Comparison of ENCODE assay signal across 16 cellular contexts in genomic region chr6:56490994-56491393, GRCh38.
DNase-seq lines count a peak whose midpoint lies in the region; ATAC-seq, FAIRE-seq and TF ChIP-seq lines count a peak whose summit lies in the region.
"Had no signal": no experiment of that assay in that cellular context is flagged by ENCODE, and none has a peak within 500 bp of the region (broad histone marks: within the 10 kb centered on the region; RNA-seq: fewer than 3 reads in every experiment).

No MANE protein-coding gene starts in this region.

- FAIRE-seq in GM12891 (lab: Jason Lieb, UNC): no peak
- FAIRE-seq: small intestine had no signal

- H3F3A ChIP-seq in SK-N-SH (replicated peaks; ENCODE audit: insufficient read depth): peaks cover 26% of the 10 kb centered on the region

- H2AFZ ChIP-seq in SK-N-SH (ENCODE audit: low read depth): no peak overlapping the region
- H2AFZ ChIP-seq: neural progenitor cell had no signal

- in situ Hi-C loops in brain microvascular endothelial cell (cut with HindIII; ENCODE audit: low pct_ligation_motif_present, low sequenced_read_pairs): no loop called here

- POLR2A ChIA-PET in SK-N-SH (lab: Yijun Ruan, JAX): no interaction called here

- no peaks in the 10 kb centered on the region for H3K27me3 ChIP-seq in SK-N-SH (ENCODE audit: insufficient read depth)
- no peaks in the 10 kb centered on the region for H3K27me3 ChIP-seq in brain microvascular endothelial cell (replicated peaks)
- no peaks in the 10 kb centered on the region for H3K27me3 ChIP-seq in uterus
- H3K27me3 ChIP-seq in lower lobe of right lung (ENCODE audit: low read depth): no peaks in the 10 kb centered on the region
- H3K27me3 ChIP-seq: heart left ventricle, neural progenitor cell had no signal

- TF ChIP-seq RAD21 in SK-N-SH (IDR thresholded peaks at IDR 0.05; ENCODE audit: low read length): no peak

- intact Hi-C loops in uterus (cut with DNase I; ENCODE audit: low total_unique reads): no loop called here
- intact Hi-C loops in lower lobe of right lung (cut with DNase I): no loop called here

- no peak for TF ChIP-seq POLR2A in uterus (IDR thresholded peaks at IDR 0.05)
- TF ChIP-seq POLR2A in GM12891 (IDR thresholded peaks at IDR 0.05; ENCODE audit: low read depth, low read length): no peak

- H3K4me2 ChIP-seq in SK-N-SH: no peak overlapping the region
- H3K4me2 ChIP-seq: neural progenitor cell had no signal

- peaks cover 71 to 87% of the 10 kb centered on the region in 2 experiments for H3K36me3 ChIP-seq in SK-N-SH (replicated peaks in 1 of 2; ENCODE audit: control insufficient read depth in 1 of 2, insufficient read depth in 2 of 2, low read length in 1 of 2)
- peaks cover 18% of the 10 kb centered on the region for H3K36me3 ChIP-seq in brain microvascular endothelial cell (replicated peaks)
- H3K36me3 ChIP-seq in uterus: no peaks in the 10 kb centered on the region
- H3K36me3 ChIP-seq in lower lobe of right lung: peaks cover 77% of the 10 kb centered on the region

- ATAC-seq in SK-N-SH treated with all-trans-retinoic acid at 6 μM for 48 hours (no peak; the same call in 2 of the 3 replicates), GM19351 (IDR thresholded peaks at IDR 0.05; ENCODE audit: unreplicated experiment) (no peak), lower lobe of right lung (no peak)
- ATAC-seq: activated CD4-positive, CD25-positive, alpha-beta regulatory T cell treated with anti-CD3 and anti-CD28 coated beads, Interleukin-2, amount 50 U/mL, for 24 hours had no signal

- TF ChIP-seq CTCF in SK-N-SH (IDR thresholded peaks at IDR 0.05) (no peak), brain microvascular endothelial cell (IDR thresholded peaks at IDR 0.05; ENCODE audit: low read depth, low read length, missing control alignments) (no peak), uterus (IDR thresholded peaks at IDR 0.05) (no peak), lower lobe of right lung (IDR thresholded peaks at IDR 0.05) (no peak)

- H4K20me1 ChIP-seq in SK-N-SH (ENCODE audit: insufficient read depth): no peaks in the 10 kb centered on the region

- no peaks in the 10 kb centered on the region for H3K9me2 ChIP-seq in SK-N-SH

- no peak overlapping the region for H3K9ac ChIP-seq in SK-N-SH
- H3K9ac ChIP-seq: neural progenitor cell had no signal

- TF ChIP-seq EP300 in SK-N-SH (IDR thresholded peaks at IDR 0.05; ENCODE audit: borderline replicate concordance in 1 of 2, low read depth in 1 of 2, low read length in 1 of 2): no peak

- no peaks in the 10 kb centered on the region for H3K9me3 ChIP-seq in SK-N-SH
- H3K9me3 ChIP-seq in uterus: no peaks in the 10 kb centered on the region
- H3K9me3 ChIP-seq in lower lobe of right lung: no peaks in the 10 kb centered on the region
- H3K9me3 ChIP-seq: Caco-2, heart left ventricle had no signal

- H3K4me3 ChIP-seq in SK-N-SH (ENCODE audit: low read depth in 2 of 2, low read length in 1 of 2) (no peak overlapping the region), brain microvascular endothelial cell (ENCODE audit: low read depth, low read length) (no peak overlapping the region), uterus (no peak overlapping the region), lower lobe of right lung (no peak overlapping the region)
- H3K4me3 ChIP-seq: heart left ventricle, neural progenitor cell had no signal

- H3K79me2 ChIP-seq in SK-N-SH (ENCODE audit: insufficient read depth): no peaks in the 10 kb centered on the region; the same call in 1 of the 2 replicates

- H3K4me1 ChIP-seq in SK-N-SH (ENCODE audit: control insufficient read depth in 1 of 2, insufficient read depth in 2 of 2, low read depth in 1 of 2, low read length in 1 of 2): peaks cover 0 to 12% of the 10 kb centered on the region in 2 experiments; a peak in 2 of 4 replicates
- H3K4me1 ChIP-seq in uterus: no peaks in the 10 kb centered on the region
- H3K4me1 ChIP-seq in lower lobe of right lung: no peaks in the 10 kb centered on the region
- H3K4me1 ChIP-seq: Caco-2, neural progenitor cell had no signal

- WGBS in SK-N-SH (ENCODE audit: low lambda C conversion rate): 88% methylated on average over 2 of the region's 2 CpGs

- CTCF ChIA-PET in SK-N-SH (lab: Yijun Ruan, JAX): interaction anchor here (1.3 kb wide), 1 partner anchor 55 kb away, joined by 3 read pairs; no protein-coding TSS in a partner anchor

- DNase-seq in SK-N-SH: no peak
- peak; percentile 39 for DNase-seq in brain microvascular endothelial cell
- peak; percentile 71 for DNase-seq in glomerular visceral epithelial cell (ENCODE audit: extremely low spot score)
- DNase-seq in uterus: no peak
- DNase-seq in lower lobe of right lung: no peak
- no peak for DNase-seq in GM12891 (ENCODE audit: insufficient read length, low spot score)
- DNase-seq: Caco-2, H9, heart left ventricle, NCI-H2081 treated with DMSO at 0.1 percent for 48 hours, small intestine had no signal

- peak overlapping the region in 1 of 2 experiments; percentile 7; a peak in 1 of 4 replicates for H3K27ac ChIP-seq in SK-N-SH (ENCODE audit: low read depth in 2 of 2, low read length in 1 of 2)
- H3K27ac ChIP-seq in brain microvascular endothelial cell: peak overlapping the region; percentile 72
- peak overlapping the region; percentile 65 to 100 for H3K27ac ChIP-seq in uterus
- no peak overlapping the region for H3K27ac ChIP-seq in lower lobe of right lung
- H3K27ac ChIP-seq: 22Rv1, neural progenitor cell had no signal

TF ChIP-seq in SK-N-SH, 30 proteins besides CTCF, POLR2A, EP300 and RAD21:
- TF ChIP-seq JUND (IDR thresholded peaks at IDR 0.05) (0 out of 2 replicates have a peak, but pooled peaks have one; percentile 8), SIN3A (IDR thresholded peaks at IDR 0.05; ENCODE audit: borderline replicate concordance, low read depth, low read length) (no peak), TEAD4 (IDR thresholded peaks at IDR 0.05; ENCODE audit: borderline replicate concordance, insufficient read depth) (no peak)

TF ChIP-seq in SK-N-SH treated with all-trans-retinoic acid at 6 μM for 48 hours, 23 proteins besides CTCF, POLR2A, EP300 and RAD21 (continues in another document):
- TF ChIP-seq ESRRG (CRISPR knock-in tag; IDR thresholded peaks at IDR 0.05): no peak
- TF ChIP-seq ISL1 (CRISPR knock-in tag; IDR thresholded peaks at IDR 0.05): no peak
- no peak for TF ChIP-seq GLIS3 (CRISPR knock-in tag; IDR thresholded peaks at IDR 0.05)
- no peak for TF ChIP-seq TSHZ2 (CRISPR knock-in tag; IDR thresholded peaks at IDR 0.05)
- TF ChIP-seq TCF4 (CRISPR knock-in tag; IDR thresholded peaks at IDR 0.05; ENCODE audit: borderline replicate concordance): no peak
- no peak for TF ChIP-seq CSDC2 (CRISPR knock-in tag; IDR thresholded peaks at IDR 0.05)
- no peak for TF ChIP-seq ZNF565 (CRISPR knock-in tag; conservative IDR thresholded peaks at IDR 0.05; ENCODE audit: low read depth)

TF ChIP-seq in GM12891, 5 proteins besides CTCF, POLR2A, EP300 and RAD21:
- TF ChIP-seq SPI1 (IDR thresholded peaks at IDR 0.05; ENCODE audit: low read depth, low read length) (no peak), POLR2AphosphoS5 (IDR thresholded peaks at IDR 0.05; ENCODE audit: low read depth, low read length) (no peak), POU2F2 (IDR thresholded peaks at IDR 0.05; ENCODE audit: low read depth, low read length) (no peak), TAF1 (IDR thresholded peaks at IDR 0.05; ENCODE audit: low read depth, low read length) (no peak), PAX5 (IDR thresholded peaks at IDR 0.05; ENCODE audit: insufficient read depth, low read length, severe bottlenecking) (no peak)
TF ChIP-seq in GM12891: peak in this region for 0.

Comparison
In these comparisons a context has a peak if more than half of its experiments do, and no peak if none do; other contexts are left out.
1. DNase-seq: peak in brain microvascular endothelial cell (single experiment) and glomerular visceral epithelial cell (single experiment); none in SK-N-SH (single experiment), uterus (0 of 2), lower lobe of right lung (single experiment) and GM12891 (single experiment).